Comparison of ENCODE assay signal across 8 cellular contexts in genomic region chr17:8156174-8156992, GRCh38.
DNase-seq lines count a peak whose midpoint lies in the region; ATAC-seq lines count a peak whose summit lies in the region.

No MANE protein-coding gene starts in this region.

- H3K27ac ChIP-seq in cingulate gyrus (ENCODE audit: low read depth, low read length) = peak overlapping the region; percentile 100

- ATAC-seq in GM19043 (IDR thresholded peaks at IDR 0.05; ENCODE audit: low read depth, unreplicated experiment) (peak; percentile 74), HG03354 (IDR thresholded peaks at IDR 0.05; ENCODE audit: poor library complexity, severe bottlenecking, unreplicated experiment) (peak; percentile 77)

- DNase-seq in Ammon's horn (ENCODE audit: low spot score) (peak; percentile 99), NCI-H446 treated with DMSO at 0.1 percent for 48 hours (lab: John Stamatoyannopoulos, UW) (peak; percentile 100), kidney tubule cell (ENCODE audit: low spot score) (peak; percentile 100)
- DNase-seq in activated CD4-positive, alpha-beta T cell treated with anti-CD3 and anti-CD28 coated beads for 1 hour = peak; percentile 100
- peak; percentile 97 to 100 (median 100) for DNase-seq in stimulated activated CD4-positive, alpha-beta T cell treated with anti-CD3 and anti-CD28 coated beads, Interleukin-1b, Interleukin-23, amount 100 ng/mL, for 24 hours (ENCODE audit: low read depth in 4 of 4, low spot score in 1 of 4)

Comparison
In these comparisons a context has a peak if more than half of its experiments do, and no peak if none do; other contexts are left out.
1. Peak in every context shown above with its lines: DNase-seq, ATAC-seq and H3K27ac ChIP-seq.